ENCODE assay signal across 34 cellular contexts in the genomic region with DNA sequence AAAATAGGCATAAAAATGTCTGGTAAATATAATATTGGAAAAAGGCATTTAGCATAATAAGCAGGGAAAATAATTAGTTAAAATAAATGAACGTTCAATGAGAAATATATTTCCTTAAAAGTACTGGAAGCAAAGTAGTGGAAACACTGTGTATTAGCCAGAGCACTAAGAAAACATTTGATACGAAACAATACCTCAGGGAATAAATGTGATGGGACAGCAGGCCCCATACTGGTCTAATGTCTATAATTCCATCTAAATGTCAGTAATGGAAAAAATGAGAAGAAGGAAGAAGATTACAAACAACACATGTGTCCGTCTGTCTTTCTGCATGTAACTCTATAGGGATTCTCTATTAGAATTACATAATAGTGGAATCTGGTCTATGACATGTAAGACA.
"Had no signal": no experiment of that assay in that cellular context is flagged by ENCODE, and none has a peak within 500 bp of the region (broad histone marks: within the 10 kb centered on the region; RNA-seq: fewer than 3 reads in every experiment).

No MANE protein-coding gene starts in this region.

- H3K4me1 ChIP-seq: Peyer's patch had no signal

- DNase-seq: activated B cell treated with CpG ODN at 0.5 μM for 24 hours; activated CD4-positive, alpha-beta memory T cell treated with anti-CD3 and anti-CD28 coated beads, Interleukin-2, amount 10 ng/mL, durations not matched to agents 7 days and 5 days; activated CD4-positive, alpha-beta T cell treated with anti-CD3 and anti-CD28 coated beads for 1 hour; activated CD4-positive, alpha-beta T cell treated with anti-CD3 and anti-CD28 coated beads for 48 hours; activated CD8-positive, alpha-beta memory T cell treated with anti-CD3 and anti-CD28 coated beads for 24 hours; activated CD8-positive, alpha-beta memory T cell treated with anti-CD3 and anti-CD28 coated beads, Interleukin-2, amount 10 ng/mL, durations not matched to agents 7 days and 5 days; activated CD8-positive, alpha-beta memory T cell treated with anti-CD3 and anti-CD28 coated beads, Interleukin-2, amount 50 U/mL, for 48 hours; activated effector memory CD4-positive, alpha-beta T cell treated with Interleukin-2 at 50 U/mL for 16 hours; activated naive CD4-positive, alpha-beta T cell treated with anti-CD3 and anti-CD28 coated beads, Interleukin-2, amount 10 ng/mL, durations not matched to agents 7 days and 5 days; activated naive CD8-positive, alpha-beta T cell treated with anti-CD3 and anti-CD28 coated beads, Interleukin-2, amount 50 U/mL, for 24 hours; activated T-cell treated with anti-CD3 and anti-CD28 coated beads, Interleukin-2, amount 50 U/mL, for 48 hours; anterior cingulate cortex; brain microvascular endothelial cell; Kasumi-1; KG1; MG63; NCI-H1048; NCI-H1436 treated with DMSO at 0.1 percent for 48 hours; NCI-H187; NCI-H2029 treated with DMSO at 0.1 percent for 48 hours; NCI-H2107; NCI-H2171; NCI-H510A; NCI-H526; NCI-H748 treated with DMSO at 0.1 percent for 48 hours; NK-92 treated with Interleukin-12 subunit alpha and Interleukin-12 subunit beta, amount 100 ng/mL, for 24 hours; PC-3; Peyer's patch; RPMI8226; SW 1271; T-helper 1 cell; T-helper 2 cell; T-helper 9 cell had no signal

- H3K27ac ChIP-seq: Peyer's patch, VCaP had no signal

- H3K9me3 ChIP-seq: MG63, Peyer's patch had no signal

- H3K36me3 ChIP-seq: brain microvascular endothelial cell had no signal

- H3K4me3 ChIP-seq: MG63, Peyer's patch had no signal

- ATAC-seq: activated CD8-positive, alpha-beta memory T cell treated with anti-CD3 and anti-CD28 coated beads, Interleukin-2, amount 10 ng/mL, durations not matched to agents 7 days and 5 days; activated naive CD8-positive, alpha-beta T cell treated with anti-CD3 and anti-CD28 coated beads, Interleukin-2, amount 50 U/mL, for 24 hours; PC-3 had no signal

- H3K27me3 ChIP-seq: brain microvascular endothelial cell, MG63, Peyer's patch had no signal
